ENCODE assay signal across 1 cellular context in genomic region chr10:110360857-110361474, GRCh38.
TF ChIP-seq lines count a peak whose summit lies in the region.

No MANE protein-coding gene starts in this region.

TF ChIP-seq in Ishikawa, 13 proteins besides CTCF, POLR2A, EP300 and RAD21 (continued from another document):
- peak; percentile 94 for TF ChIP-seq REST (IDR thresholded peaks at IDR 0.05; ENCODE audit: low read depth)
- TF ChIP-seq USF1 (IDR thresholded peaks at IDR 0.05) = peak; percentile 62; the same call in 1 of the 2 replicates
- TF ChIP-seq TCF12 (IDR thresholded peaks at IDR 0.05; ENCODE audit: low read depth) = peak; percentile 73
- no peak for TF ChIP-seq FOXM1 (IDR thresholded peaks at IDR 0.05; ENCODE audit: borderline replicate concordance, low read depth)
- peak; percentile 65; the same call in 1 of the 2 replicates for TF ChIP-seq MAX (IDR thresholded peaks at IDR 0.05)
- TF ChIP-seq TAF1 (IDR thresholded peaks at IDR 0.05; ENCODE audit: low read depth) = no peak
- TF ChIP-seq TEAD4 (IDR thresholded peaks at IDR 0.05) = peak; percentile 24; the same call in 1 of the 2 replicates
